ENCODE assay signal across 8 cellular contexts in the genomic region with DNA sequence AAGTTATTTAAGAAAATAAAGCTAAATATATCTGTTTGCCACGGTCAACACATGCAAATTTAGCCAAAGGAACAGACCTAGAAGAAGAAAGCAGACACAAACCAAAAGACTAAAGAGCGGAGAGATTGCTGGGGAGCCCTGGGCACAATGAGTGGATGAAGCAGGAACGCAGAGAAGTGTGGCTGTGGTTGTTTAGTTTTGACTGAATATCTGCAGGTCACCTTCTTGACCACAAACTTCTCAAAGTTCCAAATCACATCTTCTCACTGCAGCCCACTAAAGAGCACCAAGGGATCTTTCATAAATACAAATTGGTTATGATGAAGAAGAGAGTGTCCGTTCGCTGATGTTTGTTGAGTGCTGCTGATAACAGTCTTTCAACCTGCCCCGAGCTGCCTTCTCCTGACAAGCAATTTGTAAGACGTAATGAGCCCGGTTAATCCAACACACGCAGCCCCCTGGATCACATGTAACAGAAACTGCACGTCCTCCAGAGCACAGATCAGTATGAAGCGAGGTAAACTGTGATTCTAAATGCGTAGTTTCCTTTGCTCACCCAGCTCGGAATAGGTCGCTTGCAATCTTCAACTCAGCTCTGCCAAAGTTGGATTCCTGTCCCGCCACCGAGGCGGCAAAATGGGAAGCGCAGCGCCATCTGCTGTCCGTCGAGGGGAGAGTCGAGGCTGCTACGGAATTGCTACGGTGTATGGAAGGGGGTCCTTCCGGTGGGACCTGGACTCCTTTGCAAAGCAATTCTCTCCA.
DNase-seq lines count a peak whose midpoint lies in the region; ATAC-seq and TF ChIP-seq lines count a peak whose summit lies in the region.

No MANE protein-coding gene starts in this region.

- no peaks in the 10 kb centered on the region for H3K9me2 ChIP-seq in PC-3 (replicated peaks; ENCODE audit: low read length)

- H3K4me3 ChIP-seq in PC-3 (ENCODE audit: low read length) (peak overlapping the region; percentile 61), fibroblast of villous mesenchyme (ENCODE audit: low read depth, low read length) (peak overlapping the region; percentile 49), neural progenitor cell (peak overlapping the region; percentile 14)

- no peak overlapping the region for H3K4me3 Mint-ChIP-seq in neural progenitor cell
- peak overlapping the region; percentile 64 to 74 for H3K4me3 Mint-ChIP-seq in stimulated activated naive CD8-positive, alpha-beta T cell treated with anti-CD3 and anti-CD28 coated beads, Interleukin-15, amount 100 ng/mL, for 72 hours

- intact Hi-C loops in PC-3 (cut with micrococcal nuclease), result loop anchor here (1.0 to 10.0 kb wide), 6 partner anchors 81 to 1078 kb away; no protein-coding TSS in a partner anchor

- H3K27ac Mint-ChIP-seq in neural progenitor cell, result peak overlapping the region; percentile 72
- H3K27ac Mint-ChIP-seq in stimulated activated naive CD8-positive, alpha-beta T cell treated with anti-CD3 and anti-CD28 coated beads, Interleukin-15, amount 100 ng/mL, for 72 hours, result no peak overlapping the region

- POLR2A ChIA-PET in PC-3 (lab: Charles Lee; ENCODE audit: unreplicated experiment), result interaction anchor here (0.6 kb wide), 1 partner anchor 802 kb away, joined by 4 read pairs; no protein-coding TSS in a partner anchor

- H3K4me1 ChIP-seq in PC-3 (ENCODE audit: insufficient read depth, low read length) (no peaks in the 10 kb centered on the region), neural progenitor cell (peaks cover 3% of the 10 kb centered on the region)

- peak overlapping the region; percentile 87 for H2AFZ ChIP-seq in PC-3 (ENCODE audit: low read length)
- H2AFZ ChIP-seq in neural progenitor cell (replicated peaks), result peak overlapping the region; percentile 96

- H3F3A ChIP-seq in PC-3 (ENCODE audit: low read length, unreplicated experiment) (no peaks in the 10 kb centered on the region), neural progenitor cell (ENCODE audit: low read depth) (no peaks in the 10 kb centered on the region)

- BruUV-seq in PC-3 (replicated peaks; lab: Mats Ljungman, UMichigan), result no TSS peak

- DNase-seq in COLO829 (ENCODE audit: low spot score), result peak; percentile 55
- peak; percentile 81 for DNase-seq in PC-3
- peak; percentile 42 to 51 for DNase-seq in activated T-helper 1 cell treated with anti-CD3 and anti-CD28 coated beads, Interleukin-2, amount 50 U/mL, for 16 hours (ENCODE audit: low read depth in 1 of 2, low spot score in 1 of 2)
- peak; percentile 69 for DNase-seq in fibroblast of villous mesenchyme (ENCODE audit: low read depth)
- DNase-seq in neural progenitor cell (ENCODE audit: low spot score), result peak; percentile 87
- DNase-seq in stimulated activated naive CD8-positive, alpha-beta T cell treated with anti-CD3 and anti-CD28 coated beads, Interleukin-15, amount 100 ng/mL, for 72 hours, result peak; percentile 70 to 71

- no peak overlapping the region for H3K9ac ChIP-seq in PC-3 (ENCODE audit: low read length)
- no peak overlapping the region for H3K9ac ChIP-seq in neural progenitor cell

- H3K27me3 ChIP-seq in PC-3 (ENCODE audit: low read length) (no peaks in the 10 kb centered on the region), neural progenitor cell (no peaks in the 10 kb centered on the region)

- peaks cover 7% of the 10 kb centered on the region for H3K9me3 Mint-ChIP-seq in neural progenitor cell
- no peaks in the 10 kb centered on the region for H3K9me3 Mint-ChIP-seq in stimulated activated naive CD8-positive, alpha-beta T cell treated with anti-CD3 and anti-CD28 coated beads, Interleukin-15, amount 100 ng/mL, for 72 hours

- H3K36me3 Mint-ChIP-seq in neural progenitor cell, result no peaks in the 10 kb centered on the region

- H3K36me3 ChIP-seq in PC-3 (ENCODE audit: low read depth, low read length) (no peaks in the 10 kb centered on the region), neural progenitor cell (no peaks in the 10 kb centered on the region)

- ATAC-seq in GM19467 (IDR thresholded peaks at IDR 0.05; ENCODE audit: unreplicated experiment) (peak; percentile 84), HG03575 (IDR thresholded peaks at IDR 0.05; ENCODE audit: extremely low read depth, insufficient number of reproducible peaks, low FRiP score, unreplicated experiment) (peak; percentile 51), PC-3 (peak; percentile 95)
- ATAC-seq in stimulated activated naive CD8-positive, alpha-beta T cell treated with anti-CD3 and anti-CD28 coated beads, Interleukin-15, amount 100 ng/mL, for 72 hours, result peak; percentile 87

- H3K79me2 ChIP-seq in PC-3 (ENCODE audit: low read length), result no peaks in the 10 kb centered on the region
- H3K79me2 ChIP-seq in neural progenitor cell (ENCODE audit: low read depth), result no peaks in the 10 kb centered on the region

- H3K27ac ChIP-seq in PC-3 (ENCODE audit: low read length) (no peak overlapping the region), neural progenitor cell (no peak overlapping the region)

- H3K9me3 ChIP-seq in PC-3 (ENCODE audit: low read length) (no peaks in the 10 kb centered on the region), neural progenitor cell (ENCODE audit: low read depth) (no peaks in the 10 kb centered on the region)

- TF ChIP-seq CTCF in PC-3 (conservative IDR thresholded peaks at IDR 0.05; ENCODE audit: low read depth, low read length), result peak; percentile 97
- TF ChIP-seq CTCF in fibroblast of villous mesenchyme (IDR thresholded peaks at IDR 0.05; ENCODE audit: insufficient read depth, low read depth, low read length), result peak; percentile 97
- peak; percentile 99 for TF ChIP-seq CTCF in neural progenitor cell (IDR thresholded peaks at IDR 0.05)

- H4K20me1 ChIP-seq in PC-3 (ENCODE audit: low read length) (no peaks in the 10 kb centered on the region), neural progenitor cell (ENCODE audit: low read depth) (no peaks in the 10 kb centered on the region)

- CTCF ChIA-PET in PC-3 (lab: Charles Lee), result interaction anchor here (0.6 to 1.2 kb wide), 5 partner anchors 24 to 1180 kb away, joined by 3 to 11 read pairs (median 4); no protein-coding TSS in a partner anchor

- H3K4me2 ChIP-seq in PC-3 (ENCODE audit: low read length) (peak overlapping the region; percentile 84), neural progenitor cell (peak overlapping the region; percentile 57)

- peaks cover 5% of the 10 kb centered on the region for H3K27me3 Mint-ChIP-seq in neural progenitor cell (ENCODE audit: insufficient read depth, low read depth)
- H3K27me3 Mint-ChIP-seq in stimulated activated naive CD8-positive, alpha-beta T cell treated with anti-CD3 and anti-CD28 coated beads, Interleukin-15, amount 100 ng/mL, for 72 hours, result peaks cover 6% of the 10 kb centered on the region

- peaks cover 22% of the 10 kb centered on the region for H3K4me1 Mint-ChIP-seq in neural progenitor cell
- H3K4me1 Mint-ChIP-seq in stimulated activated naive CD8-positive, alpha-beta T cell treated with anti-CD3 and anti-CD28 coated beads, Interleukin-15, amount 100 ng/mL, for 72 hours, result peaks cover 8% of the 10 kb centered on the region
